18 cellular contexts compared by ENCODE assay signal in the genomic region with DNA sequence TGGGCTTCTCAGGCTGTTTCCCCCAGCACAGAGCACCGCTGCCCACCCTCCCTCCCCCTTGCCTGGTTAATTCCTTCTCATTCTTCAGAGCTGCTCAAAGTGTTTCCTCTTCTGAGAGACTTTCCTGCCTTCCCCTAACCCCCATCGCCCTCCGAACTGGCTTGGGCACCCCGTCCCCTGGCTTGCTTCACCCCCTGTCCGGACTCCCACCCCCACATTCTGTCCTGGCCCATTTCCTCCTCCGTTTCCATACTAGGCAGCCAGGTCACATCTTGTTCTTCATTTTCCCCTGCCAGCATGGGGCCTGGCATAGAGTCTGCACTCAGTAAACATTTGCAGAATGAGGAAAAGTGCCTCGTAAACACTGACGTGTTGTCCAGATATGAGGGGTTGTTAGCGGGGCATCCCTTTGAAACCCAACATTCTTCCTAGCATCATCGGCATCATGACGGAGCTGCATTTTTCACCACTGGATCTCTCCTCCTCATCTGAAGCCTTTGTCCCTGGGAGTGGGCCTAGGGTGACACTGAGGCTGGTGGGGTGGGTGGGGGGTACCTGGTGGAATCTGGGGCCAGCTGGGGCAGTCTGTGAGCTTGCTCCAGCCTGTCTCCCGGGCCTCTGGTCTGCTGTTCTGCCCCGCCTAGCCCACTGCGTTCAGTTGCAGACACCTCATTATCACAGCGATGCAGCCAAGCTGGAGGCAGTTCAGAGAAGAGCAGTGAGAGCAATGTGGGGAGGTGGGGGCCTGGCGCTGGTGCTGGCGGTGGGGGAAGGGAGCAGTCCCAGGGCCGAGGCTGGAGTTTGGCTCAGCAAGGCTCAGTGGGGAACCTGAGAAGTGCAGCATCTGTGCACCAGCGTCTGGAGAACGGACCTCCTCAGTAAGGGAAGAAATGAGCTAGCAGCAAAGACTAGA.
DNase-seq lines count a peak whose midpoint lies in the region; ATAC-seq and TF ChIP-seq lines count a peak whose summit lies in the region.
"Had no signal": no experiment of that assay in that cellular context is flagged by ENCODE, and none has a peak within 500 bp of the region (broad histone marks: within the 10 kb centered on the region; RNA-seq: fewer than 3 reads in every experiment).

No MANE protein-coding gene starts in this region.

- peak in 6 of 8 donors; percentile 38 to 84 (median 54) for ATAC-seq in heart right ventricle
- ATAC-seq in GM18873 (IDR thresholded peaks at IDR 0.05; ENCODE audit: low FRiP score, unreplicated experiment) = no peak
- ATAC-seq: stimulated activated effector memory CD8-positive, alpha-beta T cell treated with anti-CD3 and anti-CD28 coated beads, Interleukin-12 subunit alpha, Interleukin-12 subunit beta, amount 100 ng/mL, for 72 hours had no signal

- intact Hi-C loops in heart right ventricle (cut with DNase I) (no loop called here), prostate gland (cut with DNase I) (loop anchor here (10.0 kb wide), 1 partner anchor 50 kb away; no protein-coding TSS in a partner anchor)
- intact Hi-C loops in CD4-positive, alpha-beta memory T cell (cut with micrococcal nuclease) = no loop called here

- no peaks in the 10 kb centered on the region for H3K27me3 Mint-ChIP-seq in CD4-positive, alpha-beta memory T cell
- H3K27me3 Mint-ChIP-seq: central memory CD8-positive, alpha-beta T cell had no signal

- no peaks in the 10 kb centered on the region for H3K9me3 ChIP-seq in heart right ventricle
- H3K9me3 ChIP-seq in prostate gland = no peaks in the 10 kb centered on the region
- H3K9me3 ChIP-seq in CD4-positive, alpha-beta memory T cell (ENCODE audit: control insufficient read depth in 1 of 2, low read length in 2 of 2) = no peaks in the 10 kb centered on the region

- POLR2A ChIA-PET in CD4-positive, alpha-beta memory T cell (lab: Charles Lee; ENCODE audit: partially characterized antibody) = no interaction called here

- TF ChIP-seq POLR2A in prostate gland (IDR thresholded peaks at IDR 0.05) = no peak

- H3K9me3 Mint-ChIP-seq in CD4-positive, alpha-beta memory T cell = no peaks in the 10 kb centered on the region
- H3K9me3 Mint-ChIP-seq: central memory CD8-positive, alpha-beta T cell; stimulated activated effector memory CD8-positive, alpha-beta T cell treated with anti-CD3 and anti-CD28 coated beads, Interleukin-12 subunit alpha, Interleukin-12 subunit beta, amount 100 ng/mL, for 72 hours had no signal

- H3K4me3 ChIP-seq in heart right ventricle (no peak overlapping the region), prostate gland (no peak overlapping the region)
- no peak overlapping the region for H3K4me3 ChIP-seq in CD4-positive, alpha-beta memory T cell (ENCODE audit: low read length in 2 of 2)

- H3K4me3 Mint-ChIP-seq in CD4-positive, alpha-beta memory T cell = no peak overlapping the region
- H3K4me3 Mint-ChIP-seq: central memory CD8-positive, alpha-beta T cell; stimulated activated effector memory CD8-positive, alpha-beta T cell treated with anti-CD3 and anti-CD28 coated beads, Interleukin-12 subunit alpha, Interleukin-12 subunit beta, amount 100 ng/mL, for 72 hours had no signal

- H3K27me3 ChIP-seq in heart right ventricle (peaks cover 0 to 32% (median 0%) of the 10 kb centered on the region in 7 donors), prostate gland (replicated peaks; ENCODE audit: insufficient read depth) (no peaks in the 10 kb centered on the region)
- H3K27me3 ChIP-seq in CD4-positive, alpha-beta memory T cell (ENCODE audit: insufficient read depth, low read length) = no peaks in the 10 kb centered on the region

- H3K4me1 Mint-ChIP-seq in CD4-positive, alpha-beta memory T cell = no peaks in the 10 kb centered on the region
- H3K4me1 Mint-ChIP-seq: central memory CD8-positive, alpha-beta T cell; stimulated activated effector memory CD8-positive, alpha-beta T cell treated with anti-CD3 and anti-CD28 coated beads, Interleukin-12 subunit alpha, Interleukin-12 subunit beta, amount 100 ng/mL, for 72 hours had no signal

- H3K4me1 ChIP-seq in heart right ventricle = no peaks in the 10 kb centered on the region
- H3K4me1 ChIP-seq in prostate gland (replicated peaks) = no peaks in the 10 kb centered on the region
- no peaks in the 10 kb centered on the region for H3K4me1 ChIP-seq in CD4-positive, alpha-beta memory T cell (ENCODE audit: insufficient read depth, low read length)

- no peak for TF ChIP-seq CTCF in heart right ventricle (IDR thresholded peaks at IDR 0.05)
- TF ChIP-seq CTCF in prostate gland (IDR thresholded peaks at IDR 0.05) = no peak

- H3K36me3 ChIP-seq in heart right ventricle (no peaks in the 10 kb centered on the region), prostate gland (no peaks in the 10 kb centered on the region)
- H3K36me3 ChIP-seq in CD4-positive, alpha-beta memory T cell (ENCODE audit: insufficient read depth, low read length) = no peaks in the 10 kb centered on the region

- H3K27ac ChIP-seq in heart right ventricle (no peak overlapping the region), prostate gland (no peak overlapping the region)
- H3K27ac ChIP-seq in CD4-positive, alpha-beta memory T cell (ENCODE audit: low read depth, low read length) = no peak overlapping the region
- H3K27ac ChIP-seq: KMS-11 had no signal

- H3K27ac Mint-ChIP-seq in CD4-positive, alpha-beta memory T cell = no peak overlapping the region
- H3K27ac Mint-ChIP-seq: stimulated activated effector memory CD8-positive, alpha-beta T cell treated with anti-CD3 and anti-CD28 coated beads, Interleukin-12 subunit alpha, Interleukin-12 subunit beta, amount 100 ng/mL, for 72 hours had no signal

- peak; percentile 39 for DNase-seq in NCI-H2171 treated with DMSO at 0.1 percent for 48 hours (lab: John Stamatoyannopoulos, UW)
- no peak for DNase-seq in NCI-H2171 (lab: John Stamatoyannopoulos, UW)
- peak; percentile 71 for DNase-seq in NCI-H2227 (lab: John Stamatoyannopoulos, UW; ENCODE audit: unreplicated experiment)
- DNase-seq in heart right ventricle = peak in 1 of 2 donors; percentile 5
- DNase-seq in prostate gland (ENCODE audit: low spot score) = peak; percentile 40
- no peak for DNase-seq in CD4-positive, alpha-beta memory T cell
- DNase-seq in DMS114 treated with DMSO at 0.1 percent for 48 hours (lab: John Stamatoyannopoulos, UW; ENCODE audit: unreplicated experiment) = no peak
- DNase-seq: activated CD4-positive, CD25-positive, alpha-beta regulatory T cell; activated gamma-delta T cell; amniotic stem cell; NCI-H146; RPMI8226; T-helper 1 cell; trophoblast cell had no signal

- no peaks in the 10 kb centered on the region for H3K36me3 Mint-ChIP-seq in CD4-positive, alpha-beta memory T cell
- H3K36me3 Mint-ChIP-seq: stimulated activated effector memory CD8-positive, alpha-beta T cell treated with anti-CD3 and anti-CD28 coated beads, Interleukin-12 subunit alpha, Interleukin-12 subunit beta, amount 100 ng/mL, for 72 hours had no signal

- WGBS in heart right ventricle, 2 donors = 41 to 45% methylated on average over 18 to 20 of the region's 20 CpGs
- 13% methylated on average over 19 of the region's 20 CpGs for WGBS in prostate gland

- CTCF ChIA-PET in CD4-positive, alpha-beta memory T cell (lab: Charles Lee; ENCODE audit: partially characterized antibody) = no interaction called here

Comparison
In these comparisons a context has a peak if more than half of its experiments do, and no peak if none do; other contexts are left out.
1. DNase-seq: peak in NCI-H2171 treated with DMSO at 0.1 percent for 48 hours (single experiment), NCI-H2227 (single experiment) and prostate gland (single experiment); none in NCI-H2171 (single experiment), CD4-positive, alpha-beta memory T cell (0 of 5) and DMS114 treated with DMSO at 0.1 percent for 48 hours (single experiment).